10 cellular contexts compared by ENCODE assay signal in the genomic region with DNA sequence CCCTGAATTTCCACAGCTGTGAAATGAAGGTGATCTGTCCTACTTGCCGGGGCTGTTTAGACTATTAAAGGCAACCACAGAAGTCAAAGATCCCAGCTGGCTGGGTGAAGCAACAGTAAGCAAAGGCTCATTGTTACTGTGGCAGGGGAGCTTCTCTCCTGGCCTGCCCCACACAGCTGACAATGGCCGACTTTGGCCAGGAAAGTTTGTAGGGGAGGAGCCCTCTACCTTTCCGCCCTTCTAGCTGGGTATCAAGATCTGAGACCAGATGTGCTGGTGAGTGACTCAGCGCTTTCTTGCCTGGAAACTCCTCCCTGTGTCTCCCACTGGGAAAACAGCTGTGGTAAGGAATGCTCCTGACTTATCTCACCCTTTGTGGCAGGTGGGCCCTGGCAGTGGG. TPM values are rescaled to one million over a fixed set of nuclear protein-coding genes. Genes with fewer than 3 reads are reported as not detected.
DNase-seq lines count a peak whose midpoint lies in the region; ATAC-seq and TF ChIP-seq lines count a peak whose summit lies in the region.
"Had no signal": no experiment of that assay in that cellular context is flagged by ENCODE, and none has a peak within 500 bp of the region (broad histone marks: within the 10 kb centered on the region; RNA-seq: fewer than 3 reads in every experiment).

No MANE protein-coding gene starts in this region.

- H3K4me3 ChIP-seq in foreskin fibroblast (ENCODE audit: low read depth in 1 of 2, low read length in 2 of 2): no peak overlapping the region
- no peak overlapping the region for H3K4me3 ChIP-seq in A673 (ENCODE audit: low read depth, low read length, poor library complexity, severe bottlenecking)

- no peaks in the 10 kb centered on the region for H3K4me1 Mint-ChIP-seq in type B pancreatic cell (ENCODE audit: unreplicated experiment)
- H3K4me1 Mint-ChIP-seq: natural killer cell had no signal

- H3K9me3 ChIP-seq in A673 (ENCODE audit: low read depth, low read length, poor library complexity, severe bottlenecking): no peaks in the 10 kb centered on the region
- H3K9me3 ChIP-seq: BE2C had no signal

- no peaks in the 10 kb centered on the region for H3K9me3 Mint-ChIP-seq in type B pancreatic cell

- POLR2A ChIA-PET in A673 (lab: Charles Lee; ENCODE audit: low non-redundant PET): no interaction called here

- no peak overlapping the region for H3K27ac ChIP-seq in A673 (ENCODE audit: low read depth, low read length, poor library complexity, severe bottlenecking)

- peak overlapping the region; percentile 22 for H3K27ac Mint-ChIP-seq in type B pancreatic cell
- H3K27ac Mint-ChIP-seq: natural killer cell had no signal

- CTCF ChIA-PET in A673 (lab: Charles Lee): no interaction called here

- no peaks in the 10 kb centered on the region for H3K36me3 Mint-ChIP-seq in type B pancreatic cell
- H3K36me3 Mint-ChIP-seq: natural killer cell had no signal

- no peaks in the 10 kb centered on the region for H3K27me3 ChIP-seq in A673 (replicated peaks; ENCODE audit: insufficient read depth, low read depth, low read length, poor library complexity)
- H3K27me3 ChIP-seq: BE2C had no signal

- H3K27me3 Mint-ChIP-seq in type B pancreatic cell: no peaks in the 10 kb centered on the region

- TF ChIP-seq CTCF in foreskin fibroblast (IDR thresholded peaks at IDR 0.05; ENCODE audit: low read depth, low read length) (no peak), type B pancreatic cell (conservative IDR thresholded peaks at IDR 0.05) (no peak), A673 (conservative IDR thresholded peaks at IDR 0.05; ENCODE audit: low read depth, low read length) (no peak)

- ATAC-seq in HG03354 (IDR thresholded peaks at IDR 0.05; ENCODE audit: poor library complexity, severe bottlenecking, unreplicated experiment): no peak
- ATAC-seq: natural killer cell had no signal

- peak; percentile 28 for DNase-seq in NCI-H748 (lab: John Stamatoyannopoulos, UW; ENCODE audit: unreplicated experiment)
- DNase-seq in NCI-H748 treated with DMSO at 0.1 percent for 48 hours (lab: John Stamatoyannopoulos, UW): no peak
- DNase-seq in RKO (ENCODE audit: low spot score): peak; percentile 7
- DNase-seq in foreskin fibroblast: peak; percentile 62 to 77
- DNase-seq in type B pancreatic cell (ENCODE audit: extremely low spot score, unreplicated experiment): no peak
- DNase-seq in D341Med (ENCODE audit: low spot score): no peak
- no peak for DNase-seq in A673 (ENCODE audit: low spot score)
- DNase-seq: BE2C, natural killer cell had no signal

- no TSS peak for BruUV-seq in A673 (replicated peaks; lab: Mats Ljungman, UMichigan)

- intact Hi-C loops in A673 (cut with micrococcal nuclease; ENCODE audit: unreplicated experiment): loop anchor here (10.0 kb wide), 1 partner anchor 326 kb away; no protein-coding TSS in a partner anchor

- no peaks in the 10 kb centered on the region for H3K4me1 ChIP-seq in A673 (ENCODE audit: insufficient read depth, low read length, poor library complexity, severe bottlenecking)
- H3K4me1 ChIP-seq: BE2C had no signal

- no peaks in the 10 kb centered on the region for H3K36me3 ChIP-seq in A673 (ENCODE audit: insufficient read depth, low read length, poor library complexity, severe bottlenecking)
- H3K36me3 ChIP-seq: BE2C had no signal

- H3K4me3 Mint-ChIP-seq in type B pancreatic cell: peak overlapping the region; percentile 21
- H3K4me3 Mint-ChIP-seq: natural killer cell had no signal

RNA-seq across cellular contexts. Expression of gene RASSF6, which starts 21.1 kb away (rescaled TPM):
- 5.3 and 11.8 TPM in 2 replicates for total RNA-seq in type B pancreatic cell (ENCODE audit: low replicate concordance)
- not detected in 2 replicates for total RNA-seq in A673 (2021)

Comparison
In these comparisons a context has a peak if more than half of its experiments do, and no peak if none do; other contexts are left out.
1. DNase-seq: peak in NCI-H748 (single experiment), RKO (single experiment) and foreskin fibroblast (2 of 2); none in NCI-H748 treated with DMSO at 0.1 percent for 48 hours (single experiment), type B pancreatic cell (single experiment), D341Med (single experiment) and A673 (single experiment).